8 cellular contexts compared by ENCODE assay signal in the genomic region with DNA sequence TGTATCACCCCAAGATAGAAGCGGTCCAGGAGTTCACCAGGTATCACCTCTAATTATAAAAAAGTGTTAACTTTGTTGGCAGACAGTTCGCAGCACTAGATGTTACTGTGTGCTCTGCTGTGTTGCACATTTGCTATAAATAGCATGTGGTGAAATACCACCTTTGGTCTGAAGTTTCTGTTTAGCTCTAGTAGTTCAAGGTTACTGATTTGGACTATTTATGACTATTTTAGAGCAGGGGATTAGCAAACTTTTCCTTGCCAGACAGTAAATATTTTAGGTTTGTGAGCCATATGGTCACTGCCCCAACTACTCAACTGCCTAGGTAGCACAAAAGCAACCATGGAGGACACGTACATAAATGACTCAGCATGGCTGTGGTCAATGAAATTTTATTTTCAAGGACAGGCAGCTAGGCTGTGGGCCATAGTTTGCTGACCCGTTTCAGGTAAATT. TPM values are rescaled to one million over a fixed set of nuclear protein-coding genes. Genes with fewer than 3 reads are reported as not detected.
A peak's percentile ranks its signal among the peaks of the same experiment; 100 is the strongest.
DNase-seq lines count a peak whose midpoint lies in the region; ATAC-seq and TF ChIP-seq lines count a peak whose summit lies in the region.

No MANE protein-coding gene starts in this region.

- ATAC-seq in HG03060 (IDR thresholded peaks at IDR 0.05; ENCODE audit: low read depth, unreplicated experiment) (peak; percentile 89), WTC11 (no peak)

- TF ChIP-seq CTCF in MCF 10A (IDR thresholded peaks at IDR 0.05; ENCODE audit: unreplicated experiment) (no peak), mammary epithelial cell (conservative IDR thresholded peaks at IDR 0.05 in 1 of 2, IDR thresholded peaks at IDR 0.05 in 1 of 2; ENCODE audit: extremely low read depth in 1 of 2, insufficient read depth in 1 of 2, low read depth in 1 of 2, low read length in 2 of 2) (no peak), WTC11 (IDR thresholded peaks at IDR 0.05) (no peak), smooth muscle cell (IDR thresholded peaks at IDR 0.05; ENCODE audit: borderline replicate concordance, insufficient read depth, poor library complexity, severe bottlenecking) (no peak)

- POLR2A ChIA-PET in MCF 10A (lab: Yijun Ruan, JAX): interaction anchor here (0.7 to 1.7 kb wide), 3 partner anchors 11 to 113 kb away, joined by 3 to 5 read pairs (median 3); no protein-coding TSS in a partner anchor
- POLR2A ChIA-PET in WTC11 (lab: Charles Lee): no interaction called here

- H3K27me3 Mint-ChIP-seq in MCF 10A (ENCODE audit: insufficient read depth, unreplicated experiment) (no peaks in the 10 kb centered on the region), WTC11 (ENCODE audit: low read depth) (no peaks in the 10 kb centered on the region)

- dilution Hi-C loops in mammary epithelial cell (cut with HindIII; ENCODE audit: low sequenced_read_pairs): no loop called here

- H3K4me2 ChIP-seq in mammary epithelial cell (ENCODE audit: insufficient read depth, low read depth, low read length) (no peak overlapping the region), smooth muscle cell (no peak overlapping the region)

- DNase-seq in MCF 10A (ENCODE audit: unreplicated experiment): peak; percentile 57
- no peak for DNase-seq in mammary epithelial cell
- no peak for DNase-seq in WTC11 (ENCODE audit: low spot score)
- DNase-seq in smooth muscle cell (lab: John Stamatoyannopoulos, UW; ENCODE audit: unreplicated experiment): no peak
- DNase-seq in stimulated activated CD4-positive, alpha-beta T cell treated with anti-CD3 and anti-CD28 coated beads, Interleukin-1b, Interleukin-23, amount 100 ng/mL, for 48 hours: no peak
- no peak for DNase-seq in GOT3 (lab: John Stamatoyannopoulos, UW)
- no peak for DNase-seq in HT-29 (ENCODE audit: low spot score)

- BruUV-seq in MCF 10A (replicated peaks; lab: Mats Ljungman, UMichigan): no TSS peak
- no TSS peak for BruUV-seq in mammary epithelial cell (replicated peaks; lab: Mats Ljungman, UMichigan)

- H2AFZ ChIP-seq in mammary epithelial cell (ENCODE audit: low read depth, low read length) (no peak overlapping the region), smooth muscle cell (ENCODE audit: low read depth) (no peak overlapping the region)

- no peaks in the 10 kb centered on the region for H4K20me1 ChIP-seq in mammary epithelial cell (ENCODE audit: insufficient read depth, low read length)
- H4K20me1 ChIP-seq in smooth muscle cell (ENCODE audit: low read depth): no peaks in the 10 kb centered on the region

- in situ Hi-C loops in mammary epithelial cell (cut with MboI; ENCODE audit: low sequenced_read_pairs in 2 of 2): no loop called here

- H3K4me3 ChIP-seq in mammary epithelial cell (replicated peaks in 1 of 3; ENCODE audit: insufficient read depth in 1 of 3, low read depth in 2 of 3, low read length in 3 of 3): no peak overlapping the region
- H3K4me3 ChIP-seq in smooth muscle cell: no peak overlapping the region

- H3K79me2 ChIP-seq in mammary epithelial cell (ENCODE audit: insufficient read depth, low read length) (no peaks in the 10 kb centered on the region), smooth muscle cell (ENCODE audit: low read depth) (no peaks in the 10 kb centered on the region)

- no peaks in the 10 kb centered on the region for H3K9me3 Mint-ChIP-seq in MCF 10A (ENCODE audit: unreplicated experiment)
- H3K9me3 Mint-ChIP-seq in WTC11: no peaks in the 10 kb centered on the region

- intact Hi-C loops in MCF 10A (cut with micrococcal nuclease): no loop called here
- intact Hi-C loops in mammary epithelial cell (cut with micrococcal nuclease): no loop called here

- H3K9ac ChIP-seq in mammary epithelial cell (ENCODE audit: insufficient read depth, low read length) (no peak overlapping the region), smooth muscle cell (ENCODE audit: low read depth) (no peak overlapping the region)

- CTCF ChIA-PET in MCF 10A (lab: Yijun Ruan, JAX): interaction anchor here (1.3 kb wide), 1 partner anchor 9 kb away, joined by 3 read pairs; no protein-coding TSS in a partner anchor
- CTCF ChIA-PET in mammary epithelial cell (lab: Charles Lee; ENCODE audit: low non-redundant PET): no interaction called here
- CTCF ChIA-PET in WTC11 (lab: Charles Lee): interaction anchor here (0.6 kb wide), 1 partner anchor 89 kb away, joined by 4 read pairs; no protein-coding TSS in a partner anchor

- H3K27ac Mint-ChIP-seq in MCF 10A (ENCODE audit: low read depth, unreplicated experiment) (no peak overlapping the region), WTC11 (no peak overlapping the region)

- H3K36me3 ChIP-seq in mammary epithelial cell (ENCODE audit: insufficient read depth, low read length) (peaks cover 9% of the 10 kb centered on the region), smooth muscle cell (ENCODE audit: low read depth) (no peaks in the 10 kb centered on the region)

- H3K9me3 ChIP-seq in mammary epithelial cell (replicated peaks; ENCODE audit: insufficient read depth, low read length): no peaks in the 10 kb centered on the region
- H3K9me3 ChIP-seq in smooth muscle cell (replicated peaks; ENCODE audit: low read depth): no peaks in the 10 kb centered on the region

- H3K36me3 Mint-ChIP-seq in MCF 10A (ENCODE audit: insufficient read depth, unreplicated experiment) (peaks cover 79% of the 10 kb centered on the region), WTC11 (peaks cover 52% of the 10 kb centered on the region)

- 78% methylated on average over 4 of the region's 4 CpGs for WGBS in mammary epithelial cell (ENCODE audit: low coverage, missing lambda C conversion rate)
- 77% methylated on average over 4 of the region's 4 CpGs for WGBS in smooth muscle cell (ENCODE audit: low lambda C conversion rate)

- no peak overlapping the region for H3K27ac ChIP-seq in mammary epithelial cell (ENCODE audit: insufficient read depth, low read depth, low read length)
- peak overlapping the region; percentile 84 for H3K27ac ChIP-seq in smooth muscle cell (ENCODE audit: low read depth)

- no peaks in the 10 kb centered on the region for H3K27me3 ChIP-seq in mammary epithelial cell (ENCODE audit: insufficient read depth, low read length)
- no peaks in the 10 kb centered on the region for H3K27me3 ChIP-seq in smooth muscle cell (ENCODE audit: low read depth)

- no peak overlapping the region for H3K4me3 Mint-ChIP-seq in MCF 10A (ENCODE audit: unreplicated experiment)
- H3K4me3 Mint-ChIP-seq in WTC11: no peak overlapping the region

- H3F3A ChIP-seq in smooth muscle cell (ENCODE audit: low read depth): no peaks in the 10 kb centered on the region

- no peaks in the 10 kb centered on the region for H3K4me1 Mint-ChIP-seq in MCF 10A (ENCODE audit: insufficient read depth, unreplicated experiment)
- H3K4me1 Mint-ChIP-seq in WTC11: no peaks in the 10 kb centered on the region

- H3K4me1 ChIP-seq in mammary epithelial cell (ENCODE audit: insufficient read depth, low read length) (no peaks in the 10 kb centered on the region), smooth muscle cell (ENCODE audit: low read depth) (no peaks in the 10 kb centered on the region)

TF ChIP-seq in WTC11, 78 proteins besides CTCF, POLR2A, EP300 and RAD21:
- TF ChIP-seq, protein P1, sequence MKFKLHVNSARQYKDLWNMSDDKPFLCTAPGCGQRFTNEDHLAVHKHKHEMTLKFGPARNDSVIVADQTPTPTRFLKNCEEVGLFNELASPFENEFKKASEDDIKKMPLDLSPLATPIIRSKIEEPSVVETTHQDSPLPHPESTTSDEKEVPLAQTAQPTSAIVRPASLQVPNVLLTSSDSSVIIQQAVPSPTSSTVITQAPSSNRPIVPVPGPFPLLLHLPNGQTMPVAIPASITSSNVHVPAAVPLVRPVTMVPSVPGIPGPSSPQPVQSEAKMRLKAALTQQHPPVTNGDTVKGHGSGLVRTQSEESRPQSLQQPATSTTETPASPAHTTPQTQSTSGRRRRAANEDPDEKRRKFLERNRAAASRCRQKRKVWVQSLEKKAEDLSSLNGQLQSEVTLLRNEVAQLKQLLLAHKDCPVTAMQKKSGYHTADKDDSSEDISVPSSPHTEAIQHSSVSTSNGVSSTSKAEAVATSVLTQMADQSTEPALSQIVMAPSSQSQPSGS (CRISPR knock-in tag; IDR thresholded peaks at IDR 0.05; ENCODE audit: borderline replicate concordance, low read depth): no peak
- peak; percentile 64 for TF ChIP-seq GABPB1 (CRISPR knock-in tag; IDR thresholded peaks at IDR 0.05)
TF ChIP-seq in WTC11: peak in this region for 1.

RNA-seq across cellular contexts. Expression of a gene that starts 16.5 kb away (rescaled TPM):
- 27.2 and 35.3 TPM in 2 replicates for total RNA-seq in MCF 10A (2022)
- 10 to 100 TPM; 39.9 to 61.3 TPM for total RNA-seq in mammary epithelial cell
- polyA plus RNA-seq in mammary epithelial cell: 51.5 TPM
- 57.5 TPM for polyA minus RNA-seq in mammary epithelial cell
- total RNA-seq in WTC11 (2021): 58.7 to 60.6 TPM (median 59.0 TPM) in 3 replicates
- 45.1 and 57.0 TPM in 2 replicates for total RNA-seq in smooth muscle cell
- polyA plus RNA-seq in smooth muscle cell: 51.0 and 57.2 TPM in 2 replicates
- total RNA-seq in HT-29 (2014; rRNA removed; shearing (Covaris generic)): 29.6 and 31.6 TPM in 2 replicates

RNA-seq across cellular contexts. Expression of a gene that starts 39.8 kb away (rescaled TPM):
- total RNA-seq in MCF 10A (2022) (190 and 226 TPM in 2 replicates), mammary epithelial cell (100 to 1,000 TPM; 115 to 170 TPM), WTC11 (2021) (177 to 213 TPM (median 178 TPM) in 3 replicates), smooth muscle cell (95.0 and 105 TPM in 2 replicates)
- polyA plus RNA-seq in mammary epithelial cell (23.1 TPM), smooth muscle cell (37.9 and 51.5 TPM in 2 replicates)
- polyA minus RNA-seq in mammary epithelial cell: 129 TPM
- total RNA-seq in HT-29 (2014; rRNA removed; shearing (Covaris generic)): 52.5 and 53.3 TPM in 2 replicates

RNA-seq across cellular contexts. Expression of a gene that starts 45.1 kb away (rescaled TPM):
- total RNA-seq in MCF 10A (2022) (33.2 and 44.7 TPM in 2 replicates), mammary epithelial cell (10 to 100 TPM; 11.3 to 22.6 TPM), WTC11 (2021) (23.8 to 25.9 TPM (median 24.0 TPM) in 3 replicates), smooth muscle cell (7.9 and 12.2 TPM in 2 replicates)
- polyA plus RNA-seq in mammary epithelial cell (15.7 TPM), smooth muscle cell (12.8 and 16.2 TPM in 2 replicates)
- 44.1 TPM for polyA minus RNA-seq in mammary epithelial cell
- total RNA-seq in HT-29 (2014; rRNA removed; shearing (Covaris generic)): 37.9 and 40.4 TPM in 2 replicates

RNA-seq across cellular contexts. Expression of a gene that starts 58.2 kb away (rescaled TPM):
- 85.6 and 94.4 TPM in 2 replicates for total RNA-seq in MCF 10A (2022)
- 100 to 1,000 TPM in 1 of 2 donors, 10 to 100 TPM in 1; 96.6 to 125 TPM for total RNA-seq in mammary epithelial cell
- 167 TPM for polyA plus RNA-seq in mammary epithelial cell
- 144 TPM for polyA minus RNA-seq in mammary epithelial cell
- 167 to 175 TPM (median 173 TPM) in 3 replicates for total RNA-seq in WTC11 (2021)
- total RNA-seq in smooth muscle cell: 156 and 162 TPM in 2 replicates
- 97.3 and 123 TPM in 2 replicates for polyA plus RNA-seq in smooth muscle cell
- 142 and 156 TPM in 2 replicates for total RNA-seq in HT-29 (2014; rRNA removed; shearing (Covaris generic))
